ENCODE assay signal across 8 cellular contexts in genomic region chr5:5492087-5492933, GRCh38.
DNase-seq lines count a peak whose midpoint lies in the region; ATAC-seq and TF ChIP-seq lines count a peak whose summit lies in the region.

No MANE protein-coding gene starts in this region.

- H3K4me1 Mint-ChIP-seq in T-helper 2 cell treated with Interferon-gamma antibody and Interleukin-4, amounts not matched to agents 5 μg/mL and 100 μg/mL, for 36 hours (ENCODE audit: low read depth), result peaks cover 17% of the 10 kb centered on the region
- peaks cover 11% of the 10 kb centered on the region for H3K4me1 Mint-ChIP-seq in endothelial cell (ENCODE audit: unreplicated experiment)

- H3K36me3 Mint-ChIP-seq in T-helper 2 cell treated with Interferon-gamma antibody and Interleukin-4, amounts not matched to agents 5 μg/mL and 100 μg/mL, for 36 hours (ENCODE audit: low read depth), result peaks cover 6% of the 10 kb centered on the region
- no peaks in the 10 kb centered on the region for H3K36me3 Mint-ChIP-seq in endothelial cell (ENCODE audit: low read depth, unreplicated experiment)

- no peaks in the 10 kb centered on the region for H3K9me3 Mint-ChIP-seq in T-helper 2 cell treated with Interferon-gamma antibody and Interleukin-4, amounts not matched to agents 5 μg/mL and 100 μg/mL, for 36 hours
- no peaks in the 10 kb centered on the region for H3K9me3 Mint-ChIP-seq in endothelial cell (ENCODE audit: unreplicated experiment)

- H3K27ac Mint-ChIP-seq in T-helper 2 cell treated with Interferon-gamma antibody and Interleukin-4, amounts not matched to agents 5 μg/mL and 100 μg/mL, for 36 hours, result peak overlapping the region; percentile 34
- H3K27ac Mint-ChIP-seq in endothelial cell (ENCODE audit: unreplicated experiment), result no peak overlapping the region

- peaks cover 17% of the 10 kb centered on the region for H3K27me3 Mint-ChIP-seq in T-helper 2 cell treated with Interferon-gamma antibody and Interleukin-4, amounts not matched to agents 5 μg/mL and 100 μg/mL, for 36 hours (ENCODE audit: low read depth)
- H3K27me3 Mint-ChIP-seq in endothelial cell (ENCODE audit: unreplicated experiment), result no peaks in the 10 kb centered on the region

- peak overlapping the region; percentile 80 for H3K4me3 Mint-ChIP-seq in T-helper 2 cell treated with Interferon-gamma antibody and Interleukin-4, amounts not matched to agents 5 μg/mL and 100 μg/mL, for 36 hours
- H3K4me3 Mint-ChIP-seq in endothelial cell (ENCODE audit: unreplicated experiment), result no peak overlapping the region

- DNase-seq in activated gamma-delta T cell treated with Interleukin-2 at 50 U/mL for 16 hours, result peak; percentile 14
- no peak for DNase-seq in activated gamma-delta T cell (lab: John Stamatoyannopoulos, UW)
- DNase-seq in NCI-H1930 (lab: John Stamatoyannopoulos, UW), result peak; percentile 14 to 44
- peak; percentile 38 for DNase-seq in T-helper 2 cell treated with Interferon-gamma antibody and Interleukin-4, amounts not matched to agents 5 μg/mL and 100 μg/mL, for 36 hours (ENCODE audit: low spot score)
- DNase-seq in endothelial cell (ENCODE audit: low spot score), result peak; percentile 41
- DNase-seq in myocyte (ENCODE audit: low read depth), result peak; percentile 66

- ATAC-seq in HG02610 (IDR thresholded peaks at IDR 0.05; ENCODE audit: unreplicated experiment), result peak; percentile 55
- ATAC-seq in GM21737 (IDR thresholded peaks at IDR 0.05; ENCODE audit: unreplicated experiment), result no peak

- TF ChIP-seq CTCF in endothelial cell (IDR thresholded peaks at IDR 0.05; ENCODE audit: unreplicated experiment), result peak; percentile 44
